In genomic region chr7:111175908-111176307, GRCh38 we compare ENCODE assay signal across 1 cellular context.
TF ChIP-seq lines count a peak whose summit lies in the region.

No MANE protein-coding gene starts in this region.

TF ChIP-seq in HEK293, 187 proteins besides CTCF, POLR2A, EP300 and RAD21 (continued from another document):
- TF ChIP-seq ZNF561 (tag by site-specific recombination; IDR thresholded peaks at IDR 0.05; ENCODE audit: borderline replicate concordance) (no peak), GLIS1 (tag by site-specific recombination; IDR thresholded peaks at IDR 0.05) (0 out of 2 replicates have a peak, but pooled peaks have one; percentile 19), IKZF3 (tag by site-specific recombination; IDR thresholded peaks at IDR 0.05) (no peak), ZNF571 (tag by site-specific recombination; IDR thresholded peaks at IDR 0.05) (no peak)
